In the genomic region with DNA sequence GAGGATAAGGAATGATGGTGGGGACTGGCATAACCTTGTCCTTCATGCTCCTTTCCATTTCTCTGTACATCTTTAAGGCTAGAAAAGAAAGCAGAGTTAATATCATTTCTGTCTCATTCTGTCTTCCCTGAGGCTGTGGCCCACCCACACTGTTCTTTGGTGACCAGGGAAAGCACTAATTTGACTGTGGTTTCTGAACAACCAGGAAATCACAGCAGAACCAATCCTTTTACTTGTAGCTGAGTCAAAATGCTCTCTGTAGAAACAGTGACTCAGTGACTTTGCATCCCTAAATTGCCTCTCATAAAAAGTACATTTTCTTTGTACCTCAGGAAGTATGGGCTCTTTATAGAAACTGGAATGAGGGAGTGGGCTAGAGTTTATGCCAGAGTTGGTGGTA, we compare ENCODE assay signal across 9 cellular contexts. TPM values are rescaled to one million over a fixed set of nuclear protein-coding genes. Genes with fewer than 3 reads are reported as not detected.
DNase-seq lines count a peak whose midpoint lies in the region; ATAC-seq lines count a peak whose summit lies in the region.
"Had no signal": no experiment of that assay in that cellular context is flagged by ENCODE, and none has a peak within 500 bp of the region (broad histone marks: within the 10 kb centered on the region; RNA-seq: fewer than 3 reads in every experiment).

No MANE protein-coding gene starts in this region.

- H3K36me3 ChIP-seq in SJSA1, result no peaks in the 10 kb centered on the region

- no peak overlapping the region for H3K4me3 ChIP-seq in SJSA1

- peak in 2 of 3 donors; percentile 8 to 11 for DNase-seq in stimulated activated CD4-positive, alpha-beta T cell treated with anti-CD3 and anti-CD28 coated beads, TNF-alpha, amount 100 ng/mL, for 48 hours (ENCODE audit: low read depth in 3 of 3)
- no peak for DNase-seq in stimulated activated CD4-positive, alpha-beta T cell treated with anti-CD3 and anti-CD28 coated beads, Interleukin-12 subunit alpha, Interleukin-12 subunit beta, amount 100 ng/mL, for 4 hours
- peak; percentile 46 to 59 for DNase-seq in SJSA1 (ENCODE audit: low read depth in 1 of 2, low spot score in 2 of 2)
- DNase-seq in retina, result no peak
- DNase-seq in HuH-7.5 (ENCODE audit: low spot score), result no peak
- no peak for DNase-seq in activated CD4-positive, alpha-beta T cell treated with anti-CD3 and anti-CD28 coated beads, Interleukin-2, amount 50 U/mL, for 4 hours
- DNase-seq in activated naive CD4-positive, alpha-beta T cell treated with Interleukin-2 at 50 U/mL for 16 hours, result no peak

- H3K4me1 ChIP-seq in SJSA1 (replicated peaks), result peaks cover 17% of the 10 kb centered on the region

- H3K27me3 ChIP-seq in SJSA1 (replicated peaks), result no peaks in the 10 kb centered on the region

- no peak overlapping the region; the same call in 1 of the 2 replicates for H3K27ac ChIP-seq in SJSA1
- H3K27ac ChIP-seq: C4-2B had no signal

- H3K9me3 ChIP-seq in SJSA1 (replicated peaks), result no peaks in the 10 kb centered on the region

- ATAC-seq in HG02759 (IDR thresholded peaks at IDR 0.05; ENCODE audit: unreplicated experiment), result peak; percentile 97

RNA-seq across cellular contexts. Expression of gene IL33, which starts 28.1 kb away (rescaled TPM):
- total RNA-seq in SJSA1 (2014; rRNA removed; shearing (Covaris generic)), result not detected in 2 replicates

Comparison
In these comparisons a context has a peak if more than half of its experiments do, and no peak if none do; other contexts are left out.
1. DNase-seq: peak in stimulated activated CD4-positive, alpha-beta T cell treated with anti-CD3 and anti-CD28 coated beads, TNF-alpha, amount 100 ng/mL, for 48 hours (2 of 3) and SJSA1 (2 of 2); none in stimulated activated CD4-positive, alpha-beta T cell treated with anti-CD3 and anti-CD28 coated beads, Interleukin-12 subunit alpha, Interleukin-12 subunit beta, amount 100 ng/mL, for 4 hours (single experiment), retina (single experiment), HuH-7.5 (single experiment), activated CD4-positive, alpha-beta T cell treated with anti-CD3 and anti-CD28 coated beads, Interleukin-2, amount 50 U/mL, for 4 hours (0 of 2) and activated naive CD4-positive, alpha-beta T cell treated with Interleukin-2 at 50 U/mL for 16 hours (single experiment).